ENCODE assay signal across 22 cellular contexts in the genomic region with DNA sequence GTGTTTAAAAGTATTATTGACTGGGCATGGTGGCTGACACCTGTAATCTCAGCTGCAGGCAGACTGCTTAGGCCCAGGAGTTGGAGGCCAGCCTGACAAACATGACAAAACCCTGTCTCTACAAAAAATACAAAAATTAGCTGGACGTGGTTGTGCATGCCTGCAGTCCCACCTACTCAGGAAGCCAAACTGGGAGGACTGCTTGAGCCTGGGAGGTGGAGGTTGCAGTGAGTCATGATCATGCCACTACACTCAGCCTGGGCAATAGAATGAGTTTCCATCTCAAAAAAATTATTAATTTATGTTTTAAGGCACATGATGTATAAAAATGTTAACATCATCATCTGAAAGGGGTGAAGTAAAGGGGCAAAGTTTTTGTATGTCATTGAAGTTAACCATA. TPM values are rescaled to one million over a fixed set of nuclear protein-coding genes. Genes with fewer than 3 reads are reported as not detected.
DNase-seq lines count a peak whose midpoint lies in the region; ATAC-seq and TF ChIP-seq lines count a peak whose summit lies in the region.
"Had no signal": no experiment of that assay in that cellular context is flagged by ENCODE, and none has a peak within 500 bp of the region (broad histone marks: within the 10 kb centered on the region; RNA-seq: fewer than 3 reads in every experiment).

No MANE protein-coding gene starts in this region.

- intact Hi-C loops in heart left ventricle (cut with DNase I), result no loop called here

- H2AFZ ChIP-seq in GM23248, result no peak overlapping the region

- no peaks in the 10 kb centered on the region for H3K9me2 ChIP-seq in GM23248 (ENCODE audit: insufficient read depth)

- 38 to 75% (median 50%) methylated on average over 1 of the region's 1 CpG for WGBS in heart left ventricle, 4 donors
- WGBS in GM23248 (ENCODE audit: low coverage in 1 of 2, low lambda C conversion rate in 2 of 2, missing lambda C conversion rate in 2 of 2), 2 experiments, result 4% methylated on average over 1 of the region's 1 CpG

- no peak overlapping the region for H3K4me3 ChIP-seq in epithelial cell of esophagus (ENCODE audit: low read length)
- no peak overlapping the region for H3K4me3 ChIP-seq in heart left ventricle
- H3K4me3 ChIP-seq in GM23248, result no peak overlapping the region
- H3K4me3 ChIP-seq: A549; BLaER1 treated with 17β-estradiol and CSF1 and Interleukin-3, amounts not matched to agents 10 nM and 100 nM; GM12878; HAP-1 had no signal

- H3K79me2 ChIP-seq in GM23248 (ENCODE audit: insufficient read depth), result no peaks in the 10 kb centered on the region

- H3K4me1 ChIP-seq in heart left ventricle (no peaks in the 10 kb centered on the region), GM23248 (ENCODE audit: insufficient read depth) (no peaks in the 10 kb centered on the region)
- H3K4me1 ChIP-seq: A549, BE2C, HAP-1 had no signal

- in situ Hi-C loops in GM23248 (cut with MboI), result no loop called here

- H3F3A ChIP-seq in GM23248 (ENCODE audit: insufficient read depth), result no peaks in the 10 kb centered on the region

- DNase-seq in ELR (ENCODE audit: low read depth), result peak; percentile 21
- DNase-seq in NCI-H226, result peak; percentile 4
- DNase-seq in epithelial cell of esophagus (ENCODE audit: low read depth), result peak; percentile 48
- DNase-seq in iris pigment epithelial cell (ENCODE audit: low read depth), result peak; percentile 3
- no peak for DNase-seq in heart left ventricle
- DNase-seq in GM23248, result no peak
- DNase-seq in NCI-H748 treated with DMSO at 0.1 percent for 48 hours (lab: John Stamatoyannopoulos, UW), result no peak
- DNase-seq: 8988T; ACHN; AML-193; BE2C; Calu3; CD4-positive, alpha-beta memory T cell; COR-L47; DMS53; DMS79 treated with DMSO at 0.1 percent for 48 hours; GOT3; HFFc6 had no signal

- H3K27me3 ChIP-seq in heart left ventricle (no peaks in the 10 kb centered on the region), GM23248 (replicated peaks; ENCODE audit: insufficient read depth) (no peaks in the 10 kb centered on the region)
- H3K27me3 ChIP-seq: BE2C; BLaER1 treated with 17β-estradiol and CSF1 and Interleukin-3, amounts not matched to agents 10 nM and 100 nM had no signal

- no peak for TF ChIP-seq CTCF in epithelial cell of esophagus (IDR thresholded peaks at IDR 0.05; ENCODE audit: insufficient read depth, low read depth, low read length, missing control alignments)
- TF ChIP-seq CTCF in heart left ventricle (IDR thresholded peaks at IDR 0.05), result no peak

- no peak overlapping the region for H3K9ac ChIP-seq in GM23248
- H3K9ac ChIP-seq: BLaER1 treated with 17β-estradiol and CSF1 and Interleukin-3, amounts not matched to agents 10 nM and 100 nM had no signal

- no peaks in the 10 kb centered on the region for H4K20me1 ChIP-seq in GM23248 (ENCODE audit: insufficient read depth)
- H4K20me1 ChIP-seq: BLaER1 treated with 17β-estradiol and CSF1 and Interleukin-3, amounts not matched to agents 10 nM and 100 nM had no signal

- H3K9me3 ChIP-seq in heart left ventricle (peaks cover 0 to 56% (median 21%) of the 10 kb centered on the region in 12 donors), GM23248 (ENCODE audit: low read depth) (no peaks in the 10 kb centered on the region)
- H3K9me3 ChIP-seq: HAP-1 had no signal

- TF ChIP-seq POLR2A in heart left ventricle (IDR thresholded peaks at IDR 0.05), result no peak

- H3K4me2 ChIP-seq in GM23248 (ENCODE audit: unreplicated experiment), result no peak overlapping the region
- H3K4me2 ChIP-seq: A549; BLaER1 treated with 17β-estradiol and CSF1 and Interleukin-3, amounts not matched to agents 10 nM and 100 nM had no signal

- no peaks in the 10 kb centered on the region for H3K36me3 ChIP-seq in heart left ventricle
- no peaks in the 10 kb centered on the region for H3K36me3 ChIP-seq in GM23248 (ENCODE audit: low read depth)
- H3K36me3 ChIP-seq: BE2C, HAP-1 had no signal

- no peak overlapping the region for H3K27ac ChIP-seq in heart left ventricle
- no peak overlapping the region for H3K27ac ChIP-seq in GM23248
- H3K27ac ChIP-seq: A549; BLaER1 treated with 17β-estradiol and CSF1 and Interleukin-3, amounts not matched to agents 10 nM and 100 nM had no signal

- no peak for ATAC-seq in heart left ventricle
- ATAC-seq: A549, GM12878 had no signal

RNA-seq across cellular contexts. Expression of a gene that starts 49.7 kb away (rescaled TPM):
- 10 to 100 TPM; 27.5 to 41.3 (median 35.1) TPM for total RNA-seq in heart left ventricle
- polyA plus RNA-seq in heart left ventricle, result 1 to 10 TPM; 5.6 to 6.7 TPM
- total RNA-seq in GM23248 (2014; rRNA removed; shearing (Covaris generic)), result 21.6 and 25.8 TPM in 2 replicates
- polyA plus RNA-seq in GM23248 (2016; fragmentation: Nextera tagmentation; extraction: Ambion mirVana), result 8.8 and 10.3 TPM in 2 replicates

Comparison
In these comparisons a context has a peak if more than half of its experiments do, and no peak if none do; other contexts are left out.
1. DNase-seq: peak in ELR (single experiment), NCI-H226 (single experiment), epithelial cell of esophagus (single experiment) and iris pigment epithelial cell (single experiment); none in heart left ventricle (0 of 5), GM23248 (single experiment) and NCI-H748 treated with DMSO at 0.1 percent for 48 hours (single experiment).